ENCODE assay signal across 19 cellular contexts in the genomic region with DNA sequence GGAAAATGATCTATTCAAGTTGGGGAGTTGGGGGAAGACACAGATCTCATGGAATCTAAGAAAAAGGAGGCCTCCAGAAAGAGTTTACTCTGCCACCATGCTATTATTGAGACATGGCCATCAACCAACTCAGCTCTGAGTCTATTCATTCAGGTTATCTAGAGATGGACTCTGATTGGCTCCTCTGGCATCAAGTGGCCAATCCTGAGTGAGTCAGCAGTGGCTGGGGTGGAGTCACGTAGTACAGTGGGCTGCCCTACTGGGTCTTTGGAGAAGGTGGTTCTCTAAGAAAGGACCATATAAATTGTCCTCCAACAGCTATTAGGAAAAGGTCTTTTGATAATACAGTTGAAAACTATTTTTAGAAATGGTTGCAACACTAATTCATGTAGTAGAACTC. TPM values are rescaled to one million over a fixed set of nuclear protein-coding genes. Genes with fewer than 3 reads are reported as not detected.
DNase-seq lines count a peak whose midpoint lies in the region; ATAC-seq and TF ChIP-seq lines count a peak whose summit lies in the region.
"Had no signal": no experiment of that assay in that cellular context is flagged by ENCODE, and none has a peak within 500 bp of the region (broad histone marks: within the 10 kb centered on the region; RNA-seq: fewer than 3 reads in every experiment).

No MANE protein-coding gene starts in this region.

- H3K4me3 ChIP-seq in epithelial cell of esophagus (ENCODE audit: low read length), result no peak overlapping the region
- H3K4me3 ChIP-seq: lung had no signal

- H3K27me3 Mint-ChIP-seq in T-helper 1 cell treated with Interleukin-12 subunit alpha and Interleukin-12 subunit beta and Interleukin-4 antibody, amounts not matched to agents 30 μg/mL and 1 μg/mL, for 36 hours (ENCODE audit: low read depth), result peaks cover under 1% of the 10 kb centered on the region
- H3K27me3 Mint-ChIP-seq: activated naive CD4-positive, alpha-beta T cell treated with anti-CD3 and anti-CD28 coated beads, Interleukin-2, amount 50 U/mL, for 24 hours had no signal

- no peak for ATAC-seq in GM18873 (IDR thresholded peaks at IDR 0.05; ENCODE audit: low FRiP score, unreplicated experiment)

- peaks cover 23% of the 10 kb centered on the region for H3K36me3 Mint-ChIP-seq in T-helper 1 cell treated with Interleukin-12 subunit alpha and Interleukin-12 subunit beta and Interleukin-4 antibody, amounts not matched to agents 30 μg/mL and 1 μg/mL, for 36 hours (ENCODE audit: low read depth)
- H3K36me3 Mint-ChIP-seq: activated naive CD4-positive, alpha-beta T cell treated with anti-CD3 and anti-CD28 coated beads, Interleukin-2, amount 50 U/mL, for 24 hours had no signal

- H3K4me1 Mint-ChIP-seq in T-helper 1 cell treated with Interleukin-12 subunit alpha and Interleukin-12 subunit beta and Interleukin-4 antibody, amounts not matched to agents 30 μg/mL and 1 μg/mL, for 36 hours (ENCODE audit: low read depth), result peaks cover 37% of the 10 kb centered on the region

- DNase-seq in T-helper 1 cell (no peak), Daoy (ENCODE audit: low read depth) (peak; percentile 9), SK-MEL-5 (ENCODE audit: low read depth, low spot score) (peak; percentile 58), epithelial cell of esophagus (ENCODE audit: low read depth) (peak; percentile 10), glomerular visceral epithelial cell (ENCODE audit: extremely low spot score) (no peak)
- no peak for DNase-seq in stimulated activated CD4-positive, alpha-beta T cell treated with anti-CD3 and anti-CD28 coated beads, Interleukin-4, amount 100 ng/mL, for 24 hours
- DNase-seq: activated CD8-positive, alpha-beta memory T cell treated with anti-CD3 and anti-CD28 coated beads for 24 hours; caudate nucleus; endodermal cell; foreskin melanocyte; GDM1; NCI-H146; NCI-H524 treated with DMSO at 0.1 percent for 48 hours; retina; stimulated activated CD4-positive, alpha-beta T cell treated with anti-CD3 and anti-CD28 coated beads, Interleukin-2, amount 100 ng/mL, for 24 hours had no signal

- in situ Hi-C loops in SK-MEL-5 (cut with HindIII; ENCODE audit: low pct_unique_long_range_greater_than_20kb, low sequenced_read_pairs), result no loop called here

- H3K9me3 Mint-ChIP-seq in T-helper 1 cell treated with Interleukin-12 subunit alpha and Interleukin-12 subunit beta and Interleukin-4 antibody, amounts not matched to agents 30 μg/mL and 1 μg/mL, for 36 hours, result peaks cover 21% of the 10 kb centered on the region
- H3K9me3 Mint-ChIP-seq: activated naive CD4-positive, alpha-beta T cell treated with anti-CD3 and anti-CD28 coated beads, Interleukin-2, amount 50 U/mL, for 24 hours; endodermal cell had no signal

- TF ChIP-seq CTCF in epithelial cell of esophagus (IDR thresholded peaks at IDR 0.05; ENCODE audit: insufficient read depth, low read depth, low read length, missing control alignments), result no peak

- peak overlapping the region; percentile 97 for H3K27ac Mint-ChIP-seq in T-helper 1 cell treated with Interleukin-12 subunit alpha and Interleukin-12 subunit beta and Interleukin-4 antibody, amounts not matched to agents 30 μg/mL and 1 μg/mL, for 36 hours
- H3K27ac Mint-ChIP-seq: endodermal cell had no signal

- peak overlapping the region; percentile 67 for H3K4me3 Mint-ChIP-seq in T-helper 1 cell treated with Interleukin-12 subunit alpha and Interleukin-12 subunit beta and Interleukin-4 antibody, amounts not matched to agents 30 μg/mL and 1 μg/mL, for 36 hours
- H3K4me3 Mint-ChIP-seq: activated naive CD4-positive, alpha-beta T cell treated with anti-CD3 and anti-CD28 coated beads, Interleukin-2, amount 50 U/mL, for 24 hours; endodermal cell had no signal

RNA-seq across cellular contexts. Expression of gene LYRM2, which starts 42.1 kb away (rescaled TPM):
- total RNA-seq in Daoy (2014; rRNA removed; shearing (Covaris generic)), result 17.5 and 31.2 TPM in 2 replicates
- 35.2 and 35.4 TPM in 2 replicates for total RNA-seq in SK-MEL-5 (2014; rRNA removed; shearing (Covaris generic))
- polyA plus RNA-seq in SK-MEL-5 (2015; cell fraction: cytosol; rRNA removed), result 26.8 and 40.1 TPM in 2 replicates
- 15.8 and 17.7 TPM in 2 replicates for polyA plus RNA-seq in SK-MEL-5 (2015; cell fraction: nucleus; rRNA removed)

Comparison
In these comparisons a context has a peak if more than half of its experiments do, and no peak if none do; other contexts are left out.
1. DNase-seq: peak in Daoy (single experiment), SK-MEL-5 (single experiment) and epithelial cell of esophagus (single experiment); none in T-helper 1 cell (0 of 5), glomerular visceral epithelial cell (single experiment) and stimulated activated CD4-positive, alpha-beta T cell treated with anti-CD3 and anti-CD28 coated beads, Interleukin-4, amount 100 ng/mL, for 24 hours (single experiment).